1 cellular context compared by ENCODE assay signal in the genomic region with DNA sequence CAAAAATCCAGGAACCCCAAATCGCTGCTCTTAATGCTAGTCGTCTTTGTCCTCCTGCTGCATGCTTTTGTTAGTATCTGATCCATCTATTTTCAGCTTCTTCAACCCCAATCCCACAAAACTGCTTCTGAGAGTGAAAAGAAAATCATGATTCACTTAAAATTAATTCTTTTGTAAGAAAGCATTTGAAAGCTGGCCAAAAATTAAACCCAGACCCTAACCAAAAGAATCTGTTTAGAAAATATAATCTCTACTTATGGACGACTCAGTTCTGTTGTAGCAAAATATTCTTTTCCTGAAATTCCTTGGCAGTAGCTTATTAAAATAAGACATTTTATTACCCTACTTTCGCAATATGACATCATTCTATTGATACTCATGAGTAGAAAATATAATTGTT.
TF ChIP-seq lines count a peak whose summit lies in the region.

No MANE protein-coding gene starts in this region.

TF ChIP-seq in GM23338, 12 proteins besides CTCF, POLR2A, EP300 and RAD21 (continued from another document):
- TF ChIP-seq, protein P1, sequence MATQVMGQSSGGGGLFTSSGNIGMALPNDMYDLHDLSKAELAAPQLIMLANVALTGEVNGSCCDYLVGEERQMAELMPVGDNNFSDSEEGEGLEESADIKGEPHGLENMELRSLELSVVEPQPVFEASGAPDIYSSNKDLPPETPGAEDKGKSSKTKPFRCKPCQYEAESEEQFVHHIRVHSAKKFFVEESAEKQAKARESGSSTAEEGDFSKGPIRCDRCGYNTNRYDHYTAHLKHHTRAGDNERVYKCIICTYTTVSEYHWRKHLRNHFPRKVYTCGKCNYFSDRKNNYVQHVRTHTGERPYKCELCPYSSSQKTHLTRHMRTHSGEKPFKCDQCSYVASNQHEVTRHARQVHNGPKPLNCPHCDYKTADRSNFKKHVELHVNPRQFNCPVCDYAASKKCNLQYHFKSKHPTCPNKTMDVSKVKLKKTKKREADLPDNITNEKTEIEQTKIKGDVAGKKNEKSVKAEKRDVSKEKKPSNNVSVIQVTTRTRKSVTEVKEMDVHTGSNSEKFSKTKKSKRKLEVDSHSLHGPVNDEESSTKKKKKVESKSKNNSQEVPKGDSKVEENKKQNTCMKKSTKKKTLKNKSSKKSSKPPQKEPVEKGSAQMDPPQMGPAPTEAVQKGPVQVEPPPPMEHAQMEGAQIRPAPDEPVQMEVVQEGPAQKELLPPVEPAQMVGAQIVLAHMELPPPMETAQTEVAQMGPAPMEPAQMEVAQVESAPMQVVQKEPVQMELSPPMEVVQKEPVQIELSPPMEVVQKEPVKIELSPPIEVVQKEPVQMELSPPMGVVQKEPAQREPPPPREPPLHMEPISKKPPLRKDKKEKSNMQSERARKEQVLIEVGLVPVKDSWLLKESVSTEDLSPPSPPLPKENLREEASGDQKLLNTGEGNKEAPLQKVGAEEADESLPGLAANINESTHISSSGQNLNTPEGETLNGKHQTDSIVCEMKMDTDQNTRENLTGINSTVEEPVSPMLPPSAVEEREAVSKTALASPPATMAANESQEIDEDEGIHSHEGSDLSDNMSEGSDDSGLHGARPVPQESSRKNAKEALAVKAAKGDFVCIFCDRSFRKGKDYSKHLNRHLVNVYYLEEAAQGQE (IDR thresholded peaks at IDR 0.05; ENCODE audit: unreplicated experiment): no peak
- TF ChIP-seq EZH2 (IDR thresholded peaks at IDR 0.05; ENCODE audit: low read depth, unreplicated experiment) (no peak), EZH2phosphoT487 (IDR thresholded peaks at IDR 0.05; ENCODE audit: unreplicated experiment) (no peak), JUNB (IDR thresholded peaks at IDR 0.05; ENCODE audit: unreplicated experiment) (no peak), ZNF114 (CRISPR knock-in tag; IDR thresholded peaks at IDR 0.05) (no peak), NANOG (IDR thresholded peaks at IDR 0.05; ENCODE audit: borderline replicate concordance) (no peak), POLR2AphosphoS5 (IDR thresholded peaks at IDR 0.05; ENCODE audit: low read depth) (no peak), ZNF331 (CRISPR knock-in tag; IDR thresholded peaks at IDR 0.05; ENCODE audit: low read depth) (no peak), CREB1 (CRISPR knock-in tag; IDR thresholded peaks at IDR 0.05; ENCODE audit: low read depth) (no peak)
- TF ChIP-seq, protein P2, sequence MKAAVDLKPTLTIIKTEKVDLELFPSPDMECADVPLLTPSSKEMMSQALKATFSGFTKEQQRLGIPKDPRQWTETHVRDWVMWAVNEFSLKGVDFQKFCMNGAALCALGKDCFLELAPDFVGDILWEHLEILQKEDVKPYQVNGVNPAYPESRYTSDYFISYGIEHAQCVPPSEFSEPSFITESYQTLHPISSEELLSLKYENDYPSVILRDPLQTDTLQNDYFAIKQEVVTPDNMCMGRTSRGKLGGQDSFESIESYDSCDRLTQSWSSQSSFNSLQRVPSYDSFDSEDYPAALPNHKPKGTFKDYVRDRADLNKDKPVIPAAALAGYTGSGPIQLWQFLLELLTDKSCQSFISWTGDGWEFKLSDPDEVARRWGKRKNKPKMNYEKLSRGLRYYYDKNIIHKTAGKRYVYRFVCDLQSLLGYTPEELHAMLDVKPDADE (IDR thresholded peaks at IDR 0.05): no peak
